In the genomic region with DNA sequence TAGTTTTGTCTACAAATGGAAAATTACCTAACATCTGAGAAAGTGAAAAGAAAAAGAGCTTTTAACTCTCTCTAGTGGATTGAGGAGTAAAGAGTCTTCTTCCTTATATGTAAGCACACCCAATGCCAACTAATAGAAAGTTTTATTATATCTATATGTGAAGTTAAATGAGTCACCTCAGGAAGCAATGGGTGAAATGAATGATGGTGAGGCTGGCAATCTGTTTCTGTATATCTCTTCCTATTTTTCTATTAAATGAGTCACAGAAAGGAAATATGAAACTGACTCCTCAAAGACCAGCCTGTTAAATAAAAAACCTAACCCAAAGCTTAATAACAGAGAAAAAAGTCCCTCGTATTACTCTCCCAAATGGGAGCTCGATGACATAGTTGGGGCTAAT, we compare ENCODE assay signal across 23 cellular contexts.
"Had no signal": no experiment of that assay in that cellular context is flagged by ENCODE, and none has a peak within 500 bp of the region (broad histone marks: within the 10 kb centered on the region; RNA-seq: fewer than 3 reads in every experiment).

No MANE protein-coding gene starts in this region.

- DNase-seq: dermis blood vessel endothelial cell; effector memory CD4-positive, alpha-beta T cell; gastrocnemius medialis; head of caudate nucleus; left ventricle myocardium superior; lower lobe of right lung; mucosa of descending colon; naive B cell; posterior cingulate gyrus; psoas muscle; right cardiac atrium; sigmoid colon; stimulated activated CD4-positive, alpha-beta T cell treated with anti-CD3 and anti-CD28 coated beads, Interleukin-2, amount 100 ng/mL, for 24 hours; stimulated activated CD4-positive, alpha-beta T cell treated with anti-CD3 and anti-CD28 coated beads, Interleukin-4, amount 100 ng/mL, for 24 hours; stimulated activated naive CD4-positive, alpha-beta T cell treated with Interleukin-2 at 50 U/mL for 16 hours; stomach; thyroid gland; trophoblast cell had no signal

- H3K4me1 ChIP-seq: gastrocnemius medialis, lower lobe of right lung, psoas muscle, sigmoid colon, stomach, vagina had no signal

- H3K9me3 ChIP-seq: gastrocnemius medialis, lower lobe of right lung, mucosa of descending colon, psoas muscle, sigmoid colon, thyroid gland, vagina had no signal

- H3K36me3 ChIP-seq: gastrocnemius medialis, lower lobe of right lung, sigmoid colon, stomach, thyroid gland, vagina had no signal

- ATAC-seq: gastrocnemius medialis; left ventricle myocardium superior; lower lobe of right lung; mucosa of descending colon; natural killer cell treated with Interleukin-12 subunit alpha and Interleukin-12 subunit beta and Interleukin-15 and Interleukin-18, amount 100 ng/mL, for 72 hours; psoas muscle; right cardiac atrium; stimulated activated effector memory CD8-positive, alpha-beta T cell treated with anti-CD3 and anti-CD28 coated beads, Interleukin-12 subunit alpha, Interleukin-12 subunit beta, amount 100 ng/mL, for 72 hours had no signal

- H3K4me3 ChIP-seq: coronary artery, gastrocnemius medialis, lower lobe of right lung, mucosa of descending colon, psoas muscle, sigmoid colon, stomach, thyroid gland, vagina had no signal

- H3K27me3 ChIP-seq: gastrocnemius medialis, sigmoid colon, thyroid gland, vagina had no signal

- FAIRE-seq: keratinocyte had no signal

- H3K27ac ChIP-seq: coronary artery, gastrocnemius medialis, lower lobe of right lung, psoas muscle, sigmoid colon, stomach, thyroid gland, vagina had no signal
